ENCODE assay signal across 30 cellular contexts in genomic region chr15:39752991-39753390, GRCh38. TPM values are rescaled to one million over a fixed set of nuclear protein-coding genes. Genes with fewer than 3 reads are reported as not detected.
"Had no signal": no experiment of that assay in that cellular context is flagged by ENCODE, and none has a peak within 500 bp of the region (broad histone marks: within the 10 kb centered on the region; RNA-seq: fewer than 3 reads in every experiment).

No MANE protein-coding gene starts in this region.

- H3K27me3 Mint-ChIP-seq: central memory CD8-positive, alpha-beta T cell had no signal

- H3K36me3 ChIP-seq: ascending aorta, breast epithelium, cardiac muscle cell had no signal

- H3K4me1 ChIP-seq: ascending aorta, breast epithelium had no signal

- H3K4me3 Mint-ChIP-seq: activated CD4-positive, alpha-beta memory T cell treated with anti-CD3 and anti-CD28 coated beads for 36 hours; activated CD4-positive, alpha-beta T cell treated with anti-CD3 and anti-CD28 coated beads for 36 hours; activated CD4-positive, alpha-beta T cell treated with anti-CD3 and anti-CD28 coated beads, Interleukin-2, amount 10 ng/mL, durations not matched to agents 24 days and 14 days; activated CD8-positive, alpha-beta memory T cell treated with anti-CD3 and anti-CD28 coated beads, Interleukin-2, amount 10 ng/mL, durations not matched to agents 7 days and 5 days; activated CD8-positive, alpha-beta T cell treated with anti-CD3 and anti-CD28 coated beads, Interleukin-2, amount 10 ng/mL, durations not matched to agents 7 days and 5 days; activated naive CD4-positive, alpha-beta T cell treated with anti-CD3 and anti-CD28 coated beads for 36 hours; activated naive CD4-positive, alpha-beta T cell treated with anti-CD3 and anti-CD28 coated beads, Interleukin-2, amount 50 U/mL, for 24 hours; activated naive CD8-positive, alpha-beta T cell treated with anti-CD3 and anti-CD28 coated beads for 36 hours; activated naive CD8-positive, alpha-beta T cell treated with anti-CD3 and anti-CD28 coated beads, Interleukin-2, amount 50 U/mL, for 24 hours; activated T-helper 1 cell treated with anti-CD3 and anti-CD28 coated beads, Interleukin-12 subunit alpha, Interleukin-12 subunit beta, Interleukin-2, Interleukin-4 antibody, amounts not matched to agents 30 ng/mL and 10 ng/mL and 1 ng/mL, durations not matched to agents 14 hours and 24 hours and 36 hours; brain; central memory CD8-positive, alpha-beta T cell had no signal

- H3K4me3 ChIP-seq: ascending aorta, breast epithelium, cardiac muscle cell had no signal

- H3K27ac Mint-ChIP-seq: activated CD4-positive, alpha-beta memory T cell treated with anti-CD3 and anti-CD28 coated beads for 36 hours; activated CD4-positive, alpha-beta T cell treated with anti-CD3 and anti-CD28 coated beads for 36 hours; activated CD4-positive, alpha-beta T cell treated with anti-CD3 and anti-CD28 coated beads, Interleukin-2, amount 10 ng/mL, durations not matched to agents 24 days and 14 days; activated CD8-positive, alpha-beta memory T cell treated with anti-CD3 and anti-CD28 coated beads, Interleukin-2, amount 10 ng/mL, durations not matched to agents 7 days and 5 days; activated CD8-positive, alpha-beta T cell treated with anti-CD3 and anti-CD28 coated beads, Interleukin-2, amount 10 ng/mL, durations not matched to agents 7 days and 5 days; activated naive CD4-positive, alpha-beta T cell treated with anti-CD3 and anti-CD28 coated beads for 36 hours; activated naive CD4-positive, alpha-beta T cell treated with anti-CD3 and anti-CD28 coated beads, Interleukin-2, amount 50 U/mL, for 24 hours; activated naive CD8-positive, alpha-beta T cell treated with anti-CD3 and anti-CD28 coated beads for 36 hours; activated naive CD8-positive, alpha-beta T cell treated with anti-CD3 and anti-CD28 coated beads, Interleukin-2, amount 50 U/mL, for 24 hours; activated T-helper 1 cell treated with anti-CD3 and anti-CD28 coated beads, Interleukin-12 subunit alpha, Interleukin-12 subunit beta, Interleukin-2, Interleukin-4 antibody, amounts not matched to agents 30 ng/mL and 10 ng/mL and 1 ng/mL, durations not matched to agents 14 hours and 24 hours and 36 hours; activated T-helper 2 cell treated with anti-CD3 and anti-CD28 coated beads, Interferon-gamma antibody, Interleukin-2, Interleukin-4, amounts not matched to agents 10 μg/mL and 5 μg/mL and 100 μg/mL, durations not matched to agents 14 hours and 24 hours and 36 hours had no signal

- H3K27ac ChIP-seq: ascending aorta, breast epithelium, cardiac muscle cell, epithelial cell of prostate had no signal

- H3K4me1 Mint-ChIP-seq: activated CD4-positive, alpha-beta T cell treated with anti-CD3 and anti-CD28 coated beads for 36 hours; activated CD4-positive, alpha-beta T cell treated with anti-CD3 and anti-CD28 coated beads, Interleukin-2, amount 10 ng/mL, durations not matched to agents 24 days and 14 days; activated CD8-positive, alpha-beta memory T cell treated with anti-CD3 and anti-CD28 coated beads, Interleukin-2, amount 10 ng/mL, durations not matched to agents 7 days and 5 days; activated naive CD4-positive, alpha-beta T cell treated with anti-CD3 and anti-CD28 coated beads, Interleukin-2, amount 50 U/mL, for 24 hours; activated naive CD8-positive, alpha-beta T cell treated with anti-CD3 and anti-CD28 coated beads for 36 hours; activated naive CD8-positive, alpha-beta T cell treated with anti-CD3 and anti-CD28 coated beads, Interleukin-2, amount 50 U/mL, for 24 hours; central memory CD8-positive, alpha-beta T cell had no signal

- H3K36me3 Mint-ChIP-seq: activated CD4-positive, alpha-beta memory T cell treated with anti-CD3 and anti-CD28 coated beads for 36 hours; activated CD8-positive, alpha-beta memory T cell treated with anti-CD3 and anti-CD28 coated beads, Interleukin-2, amount 10 ng/mL, durations not matched to agents 7 days and 5 days; activated naive CD8-positive, alpha-beta T cell treated with anti-CD3 and anti-CD28 coated beads for 36 hours had no signal

- ATAC-seq: activated CD4-positive, alpha-beta T cell treated with anti-CD3 and anti-CD28 coated beads for 36 hours; activated CD8-positive, alpha-beta memory T cell treated with anti-CD3 and anti-CD28 coated beads, Interleukin-2, amount 10 ng/mL, durations not matched to agents 7 days and 5 days; activated CD8-positive, alpha-beta T cell treated with anti-CD3 and anti-CD28 coated beads, Interleukin-2, amount 10 ng/mL, durations not matched to agents 7 days and 5 days; activated naive CD8-positive, alpha-beta T cell treated with anti-CD3 and anti-CD28 coated beads, Interleukin-2, amount 50 U/mL, for 24 hours had no signal

- H3K27me3 ChIP-seq: ascending aorta, breast epithelium, cardiac muscle cell had no signal

- H3K9me3 Mint-ChIP-seq: activated CD4-positive, alpha-beta memory T cell treated with anti-CD3 and anti-CD28 coated beads for 36 hours; activated CD4-positive, alpha-beta T cell treated with anti-CD3 and anti-CD28 coated beads, Interleukin-2, amount 10 ng/mL, durations not matched to agents 24 days and 14 days; activated naive CD4-positive, alpha-beta T cell treated with anti-CD3 and anti-CD28 coated beads for 36 hours; activated naive CD4-positive, alpha-beta T cell treated with anti-CD3 and anti-CD28 coated beads, Interleukin-2, amount 50 U/mL, for 24 hours; activated naive CD8-positive, alpha-beta T cell treated with anti-CD3 and anti-CD28 coated beads for 36 hours; activated naive CD8-positive, alpha-beta T cell treated with anti-CD3 and anti-CD28 coated beads, Interleukin-2, amount 50 U/mL, for 24 hours; activated T-helper 1 cell treated with anti-CD3 and anti-CD28 coated beads, Interleukin-12 subunit alpha, Interleukin-12 subunit beta, Interleukin-2, Interleukin-4 antibody, amounts not matched to agents 30 ng/mL and 10 ng/mL and 1 ng/mL, durations not matched to agents 14 hours and 24 hours and 36 hours; activated T-helper 2 cell treated with anti-CD3 and anti-CD28 coated beads, Interferon-gamma antibody, Interleukin-2, Interleukin-4, amounts not matched to agents 10 μg/mL and 5 μg/mL and 100 μg/mL, durations not matched to agents 14 hours and 24 hours and 36 hours; central memory CD8-positive, alpha-beta T cell had no signal

- H3K9me3 ChIP-seq: ascending aorta, breast epithelium had no signal

- DNase-seq: activated CD4-positive, alpha-beta memory T cell treated with anti-CD3 and anti-CD28 coated beads for 36 hours; activated CD4-positive, alpha-beta T cell treated with anti-CD3 and anti-CD28 coated beads for 36 hours; activated CD4-positive, alpha-beta T cell treated with anti-CD3 and anti-CD28 coated beads, Interleukin-2, amount 10 ng/mL, durations not matched to agents 24 days and 14 days; activated CD4-positive, CD25-positive, alpha-beta regulatory T cell; activated CD4-positive, CD25-positive, alpha-beta regulatory T cell treated with anti-CD3 and anti-CD28 coated beads, Interleukin-2, amount 50 U/mL, for 72 hours; activated CD8-positive, alpha-beta memory T cell treated with anti-CD3 and anti-CD28 coated beads, Interleukin-2, amount 10 ng/mL, durations not matched to agents 7 days and 5 days; activated CD8-positive, alpha-beta memory T cell treated with anti-CD3 and anti-CD28 coated beads, Interleukin-2, amount 50 U/mL, for 4 hours; activated CD8-positive, alpha-beta T cell treated with anti-CD3 and anti-CD28 coated beads, Interleukin-2, amount 10 ng/mL, durations not matched to agents 7 days and 5 days; activated effector memory CD4-positive, alpha-beta T cell treated with anti-CD3 and anti-CD28 coated beads, Interleukin-2, amount 50 U/mL, for 16 hours; activated naive CD4-positive, alpha-beta T cell treated with anti-CD3 and anti-CD28 coated beads for 36 hours; activated naive CD8-positive, alpha-beta T cell treated with anti-CD3 and anti-CD28 coated beads for 36 hours; activated naive CD8-positive, alpha-beta T cell treated with anti-CD3 and anti-CD28 coated beads, Interleukin-2, amount 50 U/mL, for 24 hours; activated T-cell treated with anti-CD3 and anti-CD28 coated beads, Interleukin-2, amount 50 U/mL, for 1 hour; activated T-cell treated with anti-CD3 and anti-CD28 coated beads, Interleukin-2, amount 50 U/mL, for 48 hours; cortex of kidney; effector CD8-positive, alpha-beta T cell; foreskin fibroblast; head of caudate nucleus; T-helper 2 cell had no signal

- FAIRE-seq: endometrium, endothelial cell of umbilical vein had no signal

RNA-seq across cellular contexts. Expression of gene FSIP1, which starts 29.6 kb away (rescaled TPM):
- total RNA-seq: ascending aorta had no signal
